ENCODE assay signal across 2 cellular contexts in genomic region chr3:98580774-98581365, GRCh38.
TF ChIP-seq lines count a peak whose summit lies in the region.

No MANE protein-coding gene starts in this region.

TF ChIP-seq in HCT116, 20 proteins besides CTCF, POLR2A, EP300 and RAD21:
- 0 out of 2 replicates have a peak, but pooled peaks have one; percentile 13 for TF ChIP-seq POLR2AphosphoS5 (IDR thresholded peaks at IDR 0.05; ENCODE audit: low read depth, low read length)
- no peak for TF ChIP-seq TCF7L2 (IDR thresholded peaks at IDR 0.05; ENCODE audit: borderline replicate concordance, extremely low read depth, insufficient read depth, insufficient read length)

TF ChIP-seq in K562, 482 proteins besides CTCF, POLR2A, EP300 and RAD21:
- TF ChIP-seq BCOR (IDR thresholded peaks at IDR 0.05), result no peak
- no peak for TF ChIP-seq XRCC3 (IDR thresholded peaks at IDR 0.05)
- TF ChIP-seq RBM14 (IDR thresholded peaks at IDR 0.05; ENCODE audit: borderline replicate concordance, insufficient read depth, low read depth, low read length), result no peak
- no peak for TF ChIP-seq ZBTB40 (IDR thresholded peaks at IDR 0.05)
- no peak for TF ChIP-seq ZBTB40 (CRISPR knock-in tag; IDR thresholded peaks at IDR 0.05)
- no peak for TF ChIP-seq ZKSCAN3 (CRISPR knock-in tag; IDR thresholded peaks at IDR 0.05)
